ENCODE assay signal across 12 cellular contexts in the genomic region with DNA sequence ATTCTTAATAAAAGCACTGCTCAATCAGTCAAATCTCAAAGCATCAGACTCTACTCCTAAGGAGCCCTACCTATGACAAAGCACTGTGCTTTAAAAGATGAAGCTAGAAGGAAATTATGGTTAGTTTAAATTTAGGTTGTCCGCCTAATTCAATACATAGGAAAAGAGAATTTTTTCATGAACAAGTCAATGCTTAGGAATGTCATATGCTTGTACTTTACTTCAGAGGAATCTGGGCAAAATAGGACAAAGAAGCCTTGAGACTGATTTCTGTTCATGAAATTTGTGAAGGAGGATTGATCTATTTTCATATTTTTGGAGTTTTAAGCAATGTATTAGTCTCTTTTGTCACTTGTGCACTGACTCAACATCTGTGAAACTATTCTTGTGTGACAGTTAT.
"Had no signal": no experiment of that assay in that cellular context is flagged by ENCODE, and none has a peak within 500 bp of the region (broad histone marks: within the 10 kb centered on the region; RNA-seq: fewer than 3 reads in every experiment).

No MANE protein-coding gene starts in this region.

- ATAC-seq: effector memory CD8-positive, alpha-beta T cell; left colon; naive thymus-derived CD4-positive, alpha-beta T cell; stimulated activated effector memory CD8-positive, alpha-beta T cell treated with anti-CD3 and anti-CD28 coated beads, Interleukin-12 subunit alpha, Interleukin-12 subunit beta, amount 100 ng/mL, for 72 hours had no signal

- H3K4me3 ChIP-seq: coronary artery, right atrium auricular region, skin epidermis, tibial artery, uterus had no signal

- DNase-seq: activated CD4-positive, alpha-beta T cell treated with anti-CD3 and anti-CD28 coated beads, Interleukin-2, amount 50 U/mL, for 1 hour; activated naive CD4-positive, alpha-beta T cell treated with anti-CD3 and anti-CD28 coated beads, Interleukin-2, amount 50 U/mL, for 16 hours; effector memory CD8-positive, alpha-beta T cell; left colon; naive thymus-derived CD4-positive, alpha-beta T cell; posterior cingulate gyrus; tibial artery; uterus had no signal
